ENCODE assay signal across 15 cellular contexts in genomic region chr6:54481096-54481495, GRCh38.
DNase-seq lines count a peak whose midpoint lies in the region; ATAC-seq and TF ChIP-seq lines count a peak whose summit lies in the region.
"Had no signal": no experiment of that assay in that cellular context is flagged by ENCODE, and none has a peak within 500 bp of the region (broad histone marks: within the 10 kb centered on the region; RNA-seq: fewer than 3 reads in every experiment).

No MANE protein-coding gene starts in this region.

- no peak overlapping the region for H3K4me3 ChIP-seq in thyroid gland (replicated peaks in 1 of 3)
- H3K4me3 ChIP-seq: BLaER1 treated with 17β-estradiol and CSF1 and Interleukin-3, amounts not matched to agents 10 nM and 100 nM had no signal

- TF ChIP-seq CTCF in thyroid gland (IDR thresholded peaks at IDR 0.05): no peak

- no peaks in the 10 kb centered on the region for H3K36me3 ChIP-seq in thyroid gland
- H3K36me3 ChIP-seq: BLaER1 treated with 17β-estradiol and CSF1 and Interleukin-3, amounts not matched to agents 10 nM and 100 nM had no signal

- WGBS in thyroid gland, 2 donors: 81 to 86% methylated on average over 4 of the region's 4 CpGs

- no peaks in the 10 kb centered on the region for H3K4me1 ChIP-seq in thyroid gland
- H3K4me1 ChIP-seq: BLaER1 treated with 17β-estradiol and CSF1 and Interleukin-3, amounts not matched to agents 10 nM and 100 nM had no signal

- intact Hi-C loops in thyroid gland (cut with DNase I): no loop called here

- no peak for ATAC-seq in GM21515 (IDR thresholded peaks at IDR 0.05; ENCODE audit: unreplicated experiment)

- H3K9me3 ChIP-seq in thyroid gland: no peaks in the 10 kb centered on the region
- H3K9me3 ChIP-seq: BLaER1 treated with 17β-estradiol and CSF1 and Interleukin-3, amounts not matched to agents 10 nM and 100 nM had no signal

- no peak overlapping the region for H3K27ac ChIP-seq in thyroid gland
- H3K27ac ChIP-seq: BLaER1 treated with 17β-estradiol and CSF1 and Interleukin-3, amounts not matched to agents 10 nM and 100 nM had no signal

- H3K27me3 ChIP-seq in thyroid gland: no peaks in the 10 kb centered on the region
- H3K27me3 ChIP-seq: BLaER1 treated with 17β-estradiol and CSF1 and Interleukin-3, amounts not matched to agents 10 nM and 100 nM had no signal

- DNase-seq in SHP77 (lab: John Stamatoyannopoulos, UW): peak; percentile 0 to 4
- no peak for DNase-seq in SHP77 treated with DMSO at 0.1 percent for 48 hours (lab: John Stamatoyannopoulos, UW)
- DNase-seq in LoVo (ENCODE audit: low spot score): peak; percentile 2
- DNase-seq in dermis blood vessel endothelial cell: peak; percentile 21
- peak; percentile 3 to 4 for DNase-seq in thyroid gland
- DNase-seq in NCI-H2227 (lab: John Stamatoyannopoulos, UW; ENCODE audit: unreplicated experiment): no peak
- DNase-seq in stimulated activated CD4-positive, alpha-beta T cell treated with anti-CD3 and anti-CD28 coated beads, Interleukin-4, amount 100 ng/mL, for 24 hours: no peak
- DNase-seq: HCEC 1CT; NCI-H187 treated with DMSO at 0.1 percent for 48 hours; NCI-H510A treated with DMSO at 0.1 percent for 48 hours; NK-92 treated with Interleukin-12 subunit alpha and Interleukin-12 subunit beta, amount 100 ng/mL, for 24 hours; OCI-M1; T-helper 2 cell had no signal

- no peak for TF ChIP-seq POLR2A in thyroid gland (IDR thresholded peaks at IDR 0.05)

Comparison
In these comparisons a context has a peak if more than half of its experiments do, and no peak if none do; other contexts are left out.
1. DNase-seq: peak in SHP77 (2 of 2), LoVo (single experiment), dermis blood vessel endothelial cell (single experiment) and thyroid gland (2 of 2); none in SHP77 treated with DMSO at 0.1 percent for 48 hours (single experiment), NCI-H2227 (single experiment) and stimulated activated CD4-positive, alpha-beta T cell treated with anti-CD3 and anti-CD28 coated beads, Interleukin-4, amount 100 ng/mL, for 24 hours (single experiment).